22 cellular contexts compared by ENCODE assay signal in the genomic region with DNA sequence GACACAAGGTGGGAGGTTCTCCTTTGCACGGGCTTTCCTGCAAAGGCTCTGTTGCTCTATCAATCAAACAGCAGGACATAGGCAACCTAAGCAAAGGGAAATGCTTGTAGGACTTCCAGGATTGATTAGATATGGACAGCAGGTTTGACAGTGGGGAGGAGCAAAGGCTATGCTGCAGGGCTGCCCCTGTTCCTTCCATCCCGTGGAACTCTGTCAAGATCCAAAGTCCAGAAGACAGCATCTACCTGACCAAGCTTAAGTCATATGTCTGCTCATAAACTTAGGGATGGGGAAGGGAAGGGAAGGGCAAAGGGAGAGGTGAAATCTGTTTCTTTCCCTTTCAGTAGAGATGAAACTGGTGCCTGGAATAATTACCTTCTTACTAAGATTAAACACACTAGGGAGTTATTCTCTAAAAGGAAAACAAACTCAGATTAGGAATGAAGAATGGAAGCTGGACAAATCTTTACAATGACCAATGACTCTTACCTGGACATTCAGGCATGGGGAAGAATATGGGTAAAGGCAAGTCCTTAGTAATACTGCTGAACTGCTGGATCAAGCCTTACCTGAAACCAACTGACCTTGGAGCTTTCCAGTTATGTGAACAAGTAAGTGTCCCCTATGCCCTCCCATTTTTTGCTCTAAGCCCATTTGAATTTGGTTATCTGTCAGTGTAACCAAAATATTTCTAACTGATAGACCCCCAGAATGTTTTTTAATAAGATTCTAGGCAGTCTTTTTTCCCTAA. TPM values are rescaled to one million over a fixed set of nuclear protein-coding genes. Genes with fewer than 3 reads are reported as not detected.
"Had no signal": no experiment of that assay in that cellular context is flagged by ENCODE, and none has a peak within 500 bp of the region (broad histone marks: within the 10 kb centered on the region; RNA-seq: fewer than 3 reads in every experiment).

No MANE protein-coding gene starts in this region.

- H3K27me3 ChIP-seq: heart left ventricle, sigmoid colon had no signal

- H3K27ac ChIP-seq: coronary artery, heart left ventricle, left ventricle myocardium inferior, sigmoid colon, skin epidermis had no signal

- H3K9me3 ChIP-seq: heart left ventricle, left ventricle myocardium inferior, sigmoid colon had no signal

- ATAC-seq: heart left ventricle; naive thymus-derived CD8-positive, alpha-beta T cell had no signal

- H3K36me3 ChIP-seq: left ventricle myocardium inferior, sigmoid colon had no signal

- H3K4me1 ChIP-seq: left ventricle myocardium inferior, sigmoid colon had no signal

- DNase-seq: effector CD4-positive, alpha-beta T cell; endodermal cell; erythroblast; foreskin melanocyte; heart left ventricle; islet precursor cell; left ventricle myocardium inferior; mesenchymal stem cell; naive thymus-derived CD8-positive, alpha-beta T cell; posterior cingulate gyrus; sigmoid colon; stimulated activated CD4-positive, alpha-beta T cell treated with anti-CD3 and anti-CD28 coated beads, Interleukin-12 subunit alpha, Interleukin-12 subunit beta, amount 100 ng/mL, for 4 hours; stimulated activated CD4-positive, alpha-beta T cell treated with anti-CD3 and anti-CD28 coated beads, Interleukin-2, amount 100 ng/mL, for 48 hours; stimulated activated naive CD4-positive, alpha-beta T cell treated with Interleukin-2 at 50 U/mL for 16 hours had no signal

- FAIRE-seq: endothelial cell of umbilical vein had no signal

- H3K4me3 ChIP-seq: coronary artery, heart left ventricle, left ventricle myocardium inferior, lung, sigmoid colon, skin epidermis had no signal

RNA-seq across cellular contexts. Expression of gene ACOT12, which starts 8.4 kb away (rescaled TPM):
- total RNA-seq: dermis microvascular lymphatic vessel endothelial cell; endothelial cell of umbilical vein; glomerular endothelial cell; heart left ventricle; left ventricle myocardium inferior; lung; naive thymus-derived CD8-positive, alpha-beta T cell; neural crest cell; osteocyte had no signal
- polyA plus RNA-seq: endothelial cell of umbilical vein; heart left ventricle; lung; naive thymus-derived CD8-positive, alpha-beta T cell had no signal
